Comparison of ENCODE assay signal across 9 cellular contexts in the genomic region with DNA sequence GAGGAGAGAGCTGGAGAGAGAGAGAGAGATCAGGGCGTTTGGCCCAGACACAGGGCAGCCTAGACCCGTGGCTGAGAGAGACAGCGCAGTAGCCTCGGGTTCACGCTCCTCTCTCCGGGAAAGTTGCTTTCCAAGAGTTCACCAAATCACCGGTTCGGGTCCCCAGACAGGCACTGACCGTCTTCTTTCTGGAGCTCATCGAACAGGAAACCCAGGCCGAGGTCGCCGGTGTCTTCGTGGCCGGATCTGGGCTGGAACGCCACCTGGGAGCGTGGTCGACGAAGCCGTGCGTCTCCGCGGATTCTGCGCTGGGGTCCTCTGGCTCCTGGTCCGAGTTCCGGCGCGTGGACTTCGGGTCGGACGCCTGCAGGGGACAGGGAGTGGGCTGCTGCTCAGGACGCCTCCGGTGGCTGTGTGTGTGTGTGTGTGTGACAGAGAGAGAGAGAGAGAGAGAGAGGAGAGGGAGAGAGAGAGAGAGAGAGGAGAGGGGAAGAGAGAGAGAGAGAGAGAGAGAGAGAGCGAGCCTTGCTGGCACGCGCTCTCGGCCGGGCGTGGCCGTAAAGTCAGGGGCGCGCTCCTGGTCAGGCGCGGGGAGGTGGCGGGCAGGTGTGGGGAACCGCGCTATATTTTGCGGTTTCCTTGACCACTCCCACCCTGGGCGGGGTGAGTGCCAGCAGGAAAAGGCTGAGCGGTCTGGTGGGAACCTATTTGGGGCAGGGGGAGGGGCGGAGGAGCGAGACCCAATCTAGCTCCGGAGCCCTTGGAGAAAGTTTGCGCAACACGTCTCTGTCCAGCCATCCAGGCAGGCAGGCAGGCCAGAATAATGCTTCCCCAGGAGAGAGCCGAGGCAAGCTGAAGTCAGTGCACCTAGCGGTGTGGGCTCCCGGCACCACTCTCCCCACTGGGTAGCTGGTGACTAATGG.
DNase-seq lines count a peak whose midpoint lies in the region; ATAC-seq and TF ChIP-seq lines count a peak whose summit lies in the region.
"Had no signal": no experiment of that assay in that cellular context is flagged by ENCODE, and none has a peak within 500 bp of the region (broad histone marks: within the 10 kb centered on the region; RNA-seq: fewer than 3 reads in every experiment).

No MANE protein-coding gene starts in this region.

- peaks cover 47% of the 10 kb centered on the region for H3K27me3 Mint-ChIP-seq in osteocyte (ENCODE audit: unreplicated experiment)

- no peak overlapping the region for H3K27ac Mint-ChIP-seq in osteocyte (ENCODE audit: unreplicated experiment)

- ATAC-seq in foreskin keratinocyte (peak; percentile 47), GM21360 (IDR thresholded peaks at IDR 0.05; ENCODE audit: unreplicated experiment) (no peak)

- DNase-seq in OCI-M1 (lab: John Stamatoyannopoulos, UW) = peak; percentile 31
- no peak for DNase-seq in foreskin keratinocyte
- DNase-seq in osteocyte (ENCODE audit: extremely low spot score, unreplicated experiment) = no peak
- no peak for DNase-seq in NCI-H1048 (lab: John Stamatoyannopoulos, UW)
- DNase-seq in stimulated activated CD8-positive, alpha-beta memory T cell treated with anti-CD3 and anti-CD28 coated beads, Interleukin-4, amount 100 ng/mL, for 48 hours = no peak
- no peak for DNase-seq in stimulated activated naive CD4-positive, alpha-beta T cell treated with Interleukin-2 at 50 U/mL for 16 hours (lab: John Stamatoyannopoulos, UW)

- H3K4me1 Mint-ChIP-seq in osteocyte (ENCODE audit: unreplicated experiment) = peaks cover 11% of the 10 kb centered on the region

- no peaks in the 10 kb centered on the region for H3K36me3 Mint-ChIP-seq in osteocyte (ENCODE audit: unreplicated experiment)

- H3K9me3 Mint-ChIP-seq in osteocyte (ENCODE audit: unreplicated experiment) = peaks cover 4% of the 10 kb centered on the region

- TF ChIP-seq CTCF in foreskin keratinocyte (conservative IDR thresholded peaks at IDR 0.05) (no peak), osteocyte (IDR thresholded peaks at IDR 0.05) (no peak)

- H3K4me3 ChIP-seq in GM08714 (ENCODE audit: low read length) = peak overlapping the region; percentile 3; the same call in 1 of the 2 replicates

- no peaks in the 10 kb centered on the region for H3K4me1 ChIP-seq in foreskin keratinocyte

- H3K27me3 ChIP-seq in foreskin keratinocyte = peaks cover 46% of the 10 kb centered on the region

- H3K4me3 Mint-ChIP-seq in osteocyte (ENCODE audit: unreplicated experiment) = peak overlapping the region; percentile 36

- no peak overlapping the region for H3K27ac ChIP-seq in foreskin keratinocyte
- H3K27ac ChIP-seq: epithelial cell of prostate had no signal
